16 cellular contexts compared by ENCODE assay signal in the genomic region with DNA sequence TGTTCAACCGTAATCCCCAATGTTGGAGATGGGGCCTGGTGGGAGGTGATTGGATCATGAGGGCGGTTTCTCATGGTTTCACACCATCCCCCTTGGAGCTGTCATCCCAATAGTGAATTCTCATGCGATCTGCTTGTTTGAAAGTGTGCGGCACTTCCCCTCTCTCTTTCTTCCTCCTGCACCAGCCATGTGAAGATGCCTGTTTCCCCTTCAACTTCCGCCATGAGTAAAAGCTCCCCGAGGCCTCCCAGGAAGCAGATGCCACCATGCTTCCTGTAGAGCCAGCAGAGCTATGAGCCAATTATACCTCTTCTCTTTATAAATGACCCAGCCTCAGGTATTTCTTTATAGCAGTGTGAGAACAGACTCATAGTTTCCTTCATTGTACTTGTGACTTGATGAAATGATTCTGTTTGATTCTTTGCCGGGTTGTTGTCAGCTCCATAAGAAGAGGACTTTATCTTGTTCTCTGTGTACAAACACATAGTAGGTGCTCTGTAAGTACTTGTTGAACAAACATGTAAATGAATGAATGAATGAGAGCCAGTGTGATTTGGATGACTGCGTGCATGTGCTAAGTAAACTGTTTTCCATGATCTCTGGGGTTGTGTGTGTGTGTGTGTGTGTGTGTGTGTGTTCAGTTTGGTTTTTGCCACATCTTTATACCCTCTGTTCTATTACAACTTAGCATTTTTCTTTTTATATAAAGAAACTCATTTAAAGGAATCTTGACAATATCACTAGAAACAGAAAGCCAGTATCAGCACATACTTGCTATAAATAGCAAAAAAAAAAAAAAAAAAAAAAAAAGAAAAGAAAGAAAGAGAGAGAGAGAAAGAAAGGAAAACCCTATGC. TPM values are rescaled to one million over a fixed set of nuclear protein-coding genes. Genes with fewer than 3 reads are reported as not detected.
DNase-seq lines count a peak whose midpoint lies in the region; ATAC-seq, FAIRE-seq and TF ChIP-seq lines count a peak whose summit lies in the region.
"Had no signal": no experiment of that assay in that cellular context is flagged by ENCODE, and none has a peak within 500 bp of the region (broad histone marks: within the 10 kb centered on the region; RNA-seq: fewer than 3 reads in every experiment).

No MANE protein-coding gene starts in this region.

- no peak overlapping the region for H3K27ac ChIP-seq in K562 (ENCODE audit: extremely low read depth, low read depth, low read length)

- H3K79me2 ChIP-seq in K562 (ENCODE audit: control insufficient read depth, insufficient read depth, low read length), result no peaks in the 10 kb centered on the region

- no peak overlapping the region for H3K4me3 ChIP-seq in K562
- H3K4me3 ChIP-seq: cardiac muscle cell, left lung had no signal

- no peaks in the 10 kb centered on the region for H3K36me3 ChIP-seq in K562 (ENCODE audit: control insufficient read depth, insufficient read depth, low read length)
- H3K36me3 ChIP-seq: cardiac muscle cell, left lung had no signal

- no TSS peak for BruUV-seq in K562 (replicated peaks; lab: Mats Ljungman, UMichigan)

- H3K9me3 ChIP-seq in K562 (replicated peaks; ENCODE audit: control insufficient read depth, insufficient read depth, low read depth, low read length), result no peaks in the 10 kb centered on the region
- H3K9me3 ChIP-seq: left lung had no signal

- H3K9ac ChIP-seq in K562 (ENCODE audit: insufficient read depth in 1 of 2, low read depth in 2 of 2, low read length in 2 of 2), result no peak overlapping the region

- CTCF ChIA-PET in activated naive CD4-positive, alpha-beta T cell treated with anti-CD3 and anti-CD28 coated beads, Interleukin-2, amount 10 ng/mL, durations not matched to agents 7 days and 5 days (lab: Charles Lee), result interaction anchor here (1.2 to 2.1 kb wide), 5 partner anchors 9 to 48 kb away, joined by 3 to 9 read pairs (median 3); no protein-coding TSS in a partner anchor
- CTCF ChIA-PET in K562 (lab: Yijun Ruan, JAX; ENCODE audit: low intra/inter-chr PET ratio), result no interaction called here

- DNase-seq in activated naive CD4-positive, alpha-beta T cell treated with anti-CD3 and anti-CD28 coated beads, Interleukin-2, amount 10 ng/mL, durations not matched to agents 7 days and 5 days, result no peak
- DNase-seq in activated naive CD4-positive, alpha-beta T cell (lab: John Stamatoyannopoulos, UW), result no peak
- peak; percentile 58 for DNase-seq in MV-4-11 (lab: John Stamatoyannopoulos, UW)
- no peak for DNase-seq in K562 (ENCODE audit: extremely low read depth in 1 of 4, low spot score in 3 of 4)
- DNase-seq in stimulated activated effector memory CD8-positive, alpha-beta T cell treated with anti-CD3 and anti-CD28 coated beads, Interleukin-12 subunit alpha, Interleukin-12 subunit beta, amount 100 ng/mL, for 72 hours (ENCODE audit: low spot score in 2 of 2), result no peak
- DNase-seq in NCI-H774 (lab: John Stamatoyannopoulos, UW), result no peak
- no peak for DNase-seq in NAMALWA (ENCODE audit: low spot score)
- DNase-seq: DMS153; left lung; NCI-H2029 treated with DMSO at 0.1 percent for 48 hours; NCI-H82; SHP77; stimulated activated CD4-positive, alpha-beta T cell treated with anti-CD3 and anti-CD28 coated beads, Interleukin-12 subunit alpha, Interleukin-12 subunit beta, amount 100 ng/mL, for 4 hours had no signal

- POLR2A ChIA-PET in K562 (lab: Yijun Ruan, JAX), result interaction anchor here (0.6 to 0.8 kb wide), 3 partner anchors 90 to 1416 kb away, joined by 3 read pairs; no protein-coding TSS in a partner anchor

- no peak overlapping the region for H3K4me3 Mint-ChIP-seq in activated naive CD4-positive, alpha-beta T cell treated with anti-CD3 and anti-CD28 coated beads, Interleukin-2, amount 10 ng/mL, durations not matched to agents 7 days and 5 days
- peak overlapping the region; percentile 90 for H3K4me3 Mint-ChIP-seq in stimulated activated effector memory CD8-positive, alpha-beta T cell treated with anti-CD3 and anti-CD28 coated beads, Interleukin-12 subunit alpha, Interleukin-12 subunit beta, amount 100 ng/mL, for 72 hours

- no peak for TF ChIP-seq EP300 in K562 (IDR thresholded peaks at IDR 0.05; ENCODE audit: low read length)

- no peak for TF ChIP-seq CTCF in K562 (IDR thresholded peaks at IDR 0.05 in 2 of 3, conservative IDR thresholded peaks at IDR 0.05 in 1 of 3; ENCODE audit: insufficient read depth in 2 of 3, low read depth in 1 of 3, low read length in 3 of 3)

- peaks cover 64% of the 10 kb centered on the region for H3K4me1 Mint-ChIP-seq in activated naive CD4-positive, alpha-beta T cell treated with anti-CD3 and anti-CD28 coated beads, Interleukin-2, amount 10 ng/mL, durations not matched to agents 7 days and 5 days
- H3K4me1 Mint-ChIP-seq in stimulated activated effector memory CD8-positive, alpha-beta T cell treated with anti-CD3 and anti-CD28 coated beads, Interleukin-12 subunit alpha, Interleukin-12 subunit beta, amount 100 ng/mL, for 72 hours, result peaks cover 78% of the 10 kb centered on the region

- H3K27me3 ChIP-seq in K562 (ENCODE audit: control insufficient read depth in 2 of 2, insufficient read depth in 2 of 2, low read length in 2 of 2), result peaks cover 42 to 63% of the 10 kb centered on the region in 2 experiments
- H3K27me3 ChIP-seq: cardiac muscle cell, left lung had no signal

- in situ Hi-C loops in K562 (cut with MboI), result no loop called here

- H3K36me3 Mint-ChIP-seq in activated naive CD4-positive, alpha-beta T cell treated with anti-CD3 and anti-CD28 coated beads, Interleukin-2, amount 10 ng/mL, durations not matched to agents 7 days and 5 days, result peaks cover 39% of the 10 kb centered on the region
- H3K36me3 Mint-ChIP-seq in stimulated activated effector memory CD8-positive, alpha-beta T cell treated with anti-CD3 and anti-CD28 coated beads, Interleukin-12 subunit alpha, Interleukin-12 subunit beta, amount 100 ng/mL, for 72 hours, result peaks cover 68% of the 10 kb centered on the region

- FAIRE-seq in K562 (lab: Jason Lieb, UNC), result peak; percentile 56
- FAIRE-seq: urothelium cell line had no signal

- no peak for TF ChIP-seq RAD21 in K562 (CRISPR knock-in tag; conservative IDR thresholded peaks at IDR 0.05 in 1 of 2, IDR thresholded peaks at IDR 0.05 in 1 of 2)

- no peak overlapping the region for H2AFZ ChIP-seq in K562 (ENCODE audit: low read depth, low read length)

- H3K4me2 ChIP-seq in K562 (ENCODE audit: insufficient read depth, low read length), result no peak overlapping the region

- peaks cover 18% of the 10 kb centered on the region for H3K9me3 Mint-ChIP-seq in activated naive CD4-positive, alpha-beta T cell treated with anti-CD3 and anti-CD28 coated beads, Interleukin-2, amount 10 ng/mL, durations not matched to agents 7 days and 5 days
- H3K9me3 Mint-ChIP-seq in stimulated activated effector memory CD8-positive, alpha-beta T cell treated with anti-CD3 and anti-CD28 coated beads, Interleukin-12 subunit alpha, Interleukin-12 subunit beta, amount 100 ng/mL, for 72 hours, result peaks cover 6% of the 10 kb centered on the region

- no peak for ATAC-seq in K562
- ATAC-seq in stimulated activated effector memory CD8-positive, alpha-beta T cell treated with anti-CD3 and anti-CD28 coated beads, Interleukin-12 subunit alpha, Interleukin-12 subunit beta, amount 100 ng/mL, for 72 hours, result no peak
- no peak for ATAC-seq in GM18505 (IDR thresholded peaks at IDR 0.05; ENCODE audit: unreplicated experiment)

- H3K9me1 ChIP-seq in K562 (ENCODE audit: control insufficient read depth, insufficient read depth, low read length), result no peaks in the 10 kb centered on the region

- no peak for TF ChIP-seq POLR2A in K562 (conservative IDR thresholded peaks at IDR 0.05)
- no peak for TF ChIP-seq POLR2A in GM18505 (IDR thresholded peaks at IDR 0.05; ENCODE audit: borderline replicate concordance, extremely low read depth, insufficient read depth, insufficient read length)

- H3K4me1 ChIP-seq in K562 (replicated peaks in 1 of 2; ENCODE audit: control insufficient read depth in 2 of 2, insufficient read depth in 2 of 2, low read length in 2 of 2), result no peaks in the 10 kb centered on the region

- intact Hi-C loops in K562 (cut with micrococcal nuclease), result no loop called here

- peaks cover 37% of the 10 kb centered on the region for H3K27me3 Mint-ChIP-seq in activated naive CD4-positive, alpha-beta T cell treated with anti-CD3 and anti-CD28 coated beads, Interleukin-2, amount 10 ng/mL, durations not matched to agents 7 days and 5 days

- 15% methylated on average over 8 of the region's 8 CpGs for WGBS in K562 (ENCODE audit: insufficient coverage, low coverage, missing lambda C conversion rate)

- peaks cover 7% of the 10 kb centered on the region; the same call in 1 of the 2 replicates for H4K20me1 ChIP-seq in K562 (replicated peaks; ENCODE audit: control insufficient read depth, insufficient read depth, low read length)

- peak overlapping the region; percentile 78 for H3K27ac Mint-ChIP-seq in activated naive CD4-positive, alpha-beta T cell treated with anti-CD3 and anti-CD28 coated beads, Interleukin-2, amount 10 ng/mL, durations not matched to agents 7 days and 5 days
- peak overlapping the region; percentile 100 for H3K27ac Mint-ChIP-seq in stimulated activated effector memory CD8-positive, alpha-beta T cell treated with anti-CD3 and anti-CD28 coated beads, Interleukin-12 subunit alpha, Interleukin-12 subunit beta, amount 100 ng/mL, for 72 hours

TF ChIP-seq in K562, 482 proteins besides CTCF, POLR2A, EP300 and RAD21 (continues in another document):
- TF ChIP-seq NR2C2 (CRISPR knock-in tag; IDR thresholded peaks at IDR 0.05) (no peak), NR2C2 (tag; IDR thresholded peaks at IDR 0.05) (0 out of 2 replicates have a peak, but pooled peaks have one; percentile 15), NR3C1 (CRISPR knock-in tag; IDR thresholded peaks at IDR 0.05) (no peak)

RNA-seq across cellular contexts. Expression of gene PTGIS, which starts 22.5 kb away (rescaled TPM):
- not detected in 2 replicates for total RNA-seq in K562 (2011; cell fraction: chromatin; rRNA removed; ENCODE audit: low replicate concordance)
- total RNA-seq in K562 (2011; cell fraction: nucleolus; rRNA removed), result not detected in 2 replicates
- total RNA-seq in K562 (2011; cell fraction: nucleoplasm; rRNA removed), result not detected in 2 replicates
- total RNA-seq in K562 (2014; rRNA removed) (not detected in 2 replicates), K562 (2014; rRNA removed; fragmentation: Illumina TruSeq; extraction: Trizol) (not detected in 2 replicates), K562 (2015; rRNA removed; fragmentation: Illumina TruSeq; extraction: Trizol) (not detected in 2 replicates), K562 (2021) (0.16 TPM in 1 of 2 replicates, not detected in the other)
- polyA plus RNA-seq in K562 (2011; rRNA removed) (not detected in 2 replicates), K562 (2014; fragmentation: Illumina TruSeq; extraction: Trizol) (not detected in 2 replicates), K562 (2014; fragmentation: Nextera tagmentation; extraction: Ambion mirVana) (not detected), K562 (2014; rRNA removed) (not detected in 2 replicates)
- polyA plus RNA-seq in K562 (2011; cell fraction: cytosol; rRNA removed), result 0.01 TPM in 1 of 2 replicates, not detected in the other
- polyA plus RNA-seq in K562 (2011; cell fraction: nucleus; rRNA removed), result not detected in 2 replicates
- not detected in 2 replicates for polyA plus RNA-seq in K562 (2012)
- not detected in 2 replicates for polyA minus RNA-seq in K562 (2011; rRNA and poly(A)+ RNA removed)
- polyA minus RNA-seq in K562 (2011; cell fraction: cytosol; rRNA and poly(A)+ RNA removed), result not detected in 2 replicates
- polyA minus RNA-seq in K562 (2011; cell fraction: nucleus; rRNA and poly(A)+ RNA removed), result not detected in 2 replicates
